In genomic region chr6:25010917-25011625, GRCh38 we compare ENCODE assay signal across 21 cellular contexts.
A peak's percentile ranks its signal among the peaks of the same experiment; 100 is the strongest.
DNase-seq lines count a peak whose midpoint lies in the region; ATAC-seq, FAIRE-seq and TF ChIP-seq lines count a peak whose summit lies in the region.
"Had no signal": no experiment of that assay in that cellular context is flagged by ENCODE, and none has a peak within 500 bp of the region (broad histone marks: within the 10 kb centered on the region; RNA-seq: fewer than 3 reads in every experiment).

No MANE protein-coding gene starts in this region.

- ATAC-seq in PC-3 (peak; percentile 13; the same call in 1 of the 2 replicates), HG03159 (IDR thresholded peaks at IDR 0.05; ENCODE audit: unreplicated experiment) (no peak)
- no peak for ATAC-seq in stimulated activated naive CD8-positive, alpha-beta T cell treated with anti-CD3 and anti-CD28 coated beads, Interleukin-15, Interleukin-2, amounts not matched to agents 100 U/mL and 50 U/mL, for 24 hours
- ATAC-seq: activated CD4-positive, CD25-positive, alpha-beta regulatory T cell treated with anti-CD3 and anti-CD28 coated beads, Interleukin-2, amount 50 U/mL, for 24 hours; activated CD8-positive, alpha-beta memory T cell treated with anti-CD3 and anti-CD28 coated beads, Interleukin-2, amount 10 ng/mL, durations not matched to agents 7 days and 5 days had no signal

- no peaks in the 10 kb centered on the region for H3K9me1 ChIP-seq in endothelial cell of umbilical vein (replicated peaks; ENCODE audit: control insufficient read depth, extremely low read depth, insufficient read depth, low read length)

- H2AFZ ChIP-seq in PC-3 (ENCODE audit: low read length) = no peak overlapping the region
- H2AFZ ChIP-seq in endothelial cell of umbilical vein (ENCODE audit: low read depth, low read length) = no peak overlapping the region

- H3K9ac ChIP-seq in PC-3 (ENCODE audit: low read length) (no peak overlapping the region), endothelial cell of umbilical vein (replicated peaks; ENCODE audit: extremely low read depth, insufficient read depth, low read length) (no peak overlapping the region), skeletal muscle satellite cell (ENCODE audit: low read depth, low read length) (peak overlapping the region; percentile 6)

- peaks cover 46% of the 10 kb centered on the region for H3K4me1 Mint-ChIP-seq in Calu3 (ENCODE audit: low read depth, unreplicated experiment)

- no peaks in the 10 kb centered on the region for H3F3A ChIP-seq in PC-3 (ENCODE audit: low read length, unreplicated experiment)

- H3K27me3 Mint-ChIP-seq in Calu3 (ENCODE audit: unreplicated experiment) = no peaks in the 10 kb centered on the region
- H3K27me3 Mint-ChIP-seq: activated CD8-positive, alpha-beta memory T cell treated with anti-CD3 and anti-CD28 coated beads, Interleukin-2, amount 10 ng/mL, durations not matched to agents 7 days and 5 days had no signal

- no peaks in the 10 kb centered on the region for H3K9me2 ChIP-seq in PC-3 (replicated peaks; ENCODE audit: low read length)

- DNase-seq in ELR (ENCODE audit: low read depth) (peak; percentile 47), PC-3 (peak; percentile 65), endothelial cell of umbilical vein (ENCODE audit: low read depth, low spot score) (peak; percentile 29), Calu3 (no peak)
- DNase-seq in stimulated activated naive CD8-positive, alpha-beta T cell treated with anti-CD3 and anti-CD28 coated beads, Interleukin-15, Interleukin-2, amounts not matched to agents 100 U/mL and 50 U/mL, for 24 hours = no peak
- DNase-seq: activated CD8-positive, alpha-beta memory T cell treated with anti-CD3 and anti-CD28 coated beads, Interleukin-2, amount 10 ng/mL, durations not matched to agents 7 days and 5 days; activated gamma-delta T cell treated with Interleukin-2 at 50 U/mL for 16 hours; dorsolateral prefrontal cortex; hippocampal formation; KBM-7; midbrain; NCI-H1436 treated with DMSO at 0.1 percent for 48 hours; NCI-H345; nucleus accumbens; sigmoid colon; stimulated activated CD4-positive, alpha-beta T cell treated with anti-CD3 and anti-CD28 coated beads, Interleukin-4, amount 100 ng/mL, for 4 hours had no signal

- no peaks in the 10 kb centered on the region for H4K20me1 ChIP-seq in PC-3 (ENCODE audit: low read length)
- H4K20me1 ChIP-seq in endothelial cell of umbilical vein (replicated peaks; ENCODE audit: control insufficient read depth, extremely low read depth, insufficient read depth, low read length) = no peaks in the 10 kb centered on the region

- no peak overlapping the region for H3K27ac ChIP-seq in PC-3 (ENCODE audit: low read length)
- no peak overlapping the region for H3K27ac ChIP-seq in endothelial cell of umbilical vein (ENCODE audit: insufficient read depth, low read depth, low read length)
- H3K27ac ChIP-seq: ascending aorta, dorsolateral prefrontal cortex, esophagus muscularis mucosa, sigmoid colon had no signal

- no peaks in the 10 kb centered on the region for H3K79me2 ChIP-seq in PC-3 (ENCODE audit: low read length)
- no peaks in the 10 kb centered on the region for H3K79me2 ChIP-seq in endothelial cell of umbilical vein (ENCODE audit: control insufficient read depth, insufficient read depth, low read length)

- no peak overlapping the region for H3K4me3 Mint-ChIP-seq in Calu3 (ENCODE audit: low read depth, unreplicated experiment)
- H3K4me3 Mint-ChIP-seq: activated CD8-positive, alpha-beta memory T cell treated with anti-CD3 and anti-CD28 coated beads, Interleukin-2, amount 10 ng/mL, durations not matched to agents 7 days and 5 days had no signal

- H3K36me3 ChIP-seq in PC-3 (ENCODE audit: low read depth, low read length) = no peaks in the 10 kb centered on the region
- no peaks in the 10 kb centered on the region for H3K36me3 ChIP-seq in endothelial cell of umbilical vein (ENCODE audit: control insufficient read depth in 2 of 2, extremely low read depth in 1 of 2, insufficient read depth in 2 of 2, low read length in 2 of 2)
- no peaks in the 10 kb centered on the region for H3K36me3 ChIP-seq in skeletal muscle satellite cell (ENCODE audit: insufficient read depth, low read length)
- H3K36me3 ChIP-seq: ascending aorta, esophagus muscularis mucosa, sigmoid colon had no signal

- intact Hi-C loops in PC-3 (cut with micrococcal nuclease) = no loop called here
- intact Hi-C loops in endothelial cell of umbilical vein (cut with micrococcal nuclease) = loop anchor here (5.0 to 10.0 kb wide), 3 partner anchors 126 to 296 kb away; partner anchors contain the start of gene C6orf62
- intact Hi-C loops in Calu3 (cut with micrococcal nuclease; ENCODE audit: unreplicated experiment) = no loop called here

- no peaks in the 10 kb centered on the region for H3K36me3 Mint-ChIP-seq in Calu3 (ENCODE audit: insufficient read depth, unreplicated experiment)

- no peak for TF ChIP-seq POLR2A in endothelial cell of umbilical vein (IDR thresholded peaks at IDR 0.05; ENCODE audit: low read depth, low read length)

- H3K4me3 ChIP-seq in PC-3 (ENCODE audit: low read length) = no peak overlapping the region
- H3K4me3 ChIP-seq in endothelial cell of umbilical vein (replicated peaks in 1 of 3; ENCODE audit: insufficient read depth in 1 of 3, low read depth in 1 of 3, low read length in 3 of 3) = no peak overlapping the region
- H3K4me3 ChIP-seq in skeletal muscle satellite cell (ENCODE audit: low read length) = peak overlapping the region; percentile 20
- H3K4me3 ChIP-seq: ascending aorta, dorsolateral prefrontal cortex, esophagus muscularis mucosa, sigmoid colon had no signal

- BruUV-seq in PC-3 (replicated peaks; lab: Mats Ljungman, UMichigan) (no TSS peak), endothelial cell of umbilical vein (replicated peaks; lab: Mats Ljungman, UMichigan) (no TSS peak), Calu3 (replicated peaks; lab: Mats Ljungman, UMichigan) (no TSS peak)

- no peak for TF ChIP-seq CTCF in PC-3 (conservative IDR thresholded peaks at IDR 0.05; ENCODE audit: low read depth, low read length)
- TF ChIP-seq CTCF in endothelial cell of umbilical vein (IDR thresholded peaks at IDR 0.05; ENCODE audit: extremely low read depth in 1 of 2, insufficient read depth in 1 of 2, low read depth in 1 of 2, low read length in 2 of 2) = no peak
- no peak for TF ChIP-seq CTCF in Calu3 (IDR thresholded peaks at IDR 0.05; ENCODE audit: unreplicated experiment)

- CTCF ChIA-PET in PC-3 (lab: Charles Lee) = no interaction called here
- CTCF ChIA-PET in endothelial cell of umbilical vein (lab: Charles Lee) = no interaction called here
- CTCF ChIA-PET in Calu3 (lab: Charles Lee) = no interaction called here

- H3K4me2 ChIP-seq in PC-3 (ENCODE audit: low read length) = 0 out of 2 replicates have a peak overlapping the region, but pooled peaks have one; percentile 14
- H3K4me2 ChIP-seq in endothelial cell of umbilical vein (ENCODE audit: insufficient read depth, low read length) = no peak overlapping the region
- H3K4me2 ChIP-seq in skeletal muscle satellite cell (ENCODE audit: low read length) = peak overlapping the region; percentile 53

- H3K4me1 ChIP-seq in PC-3 (ENCODE audit: insufficient read depth, low read length) = peaks cover 38% of the 10 kb centered on the region
- peaks cover 31% of the 10 kb centered on the region for H3K4me1 ChIP-seq in endothelial cell of umbilical vein (ENCODE audit: control insufficient read depth, extremely low read depth, insufficient read depth, low read length)
- H3K4me1 ChIP-seq in skeletal muscle satellite cell (ENCODE audit: control insufficient read depth, insufficient read depth, low read length) = peaks cover 73% of the 10 kb centered on the region

- H3K27ac Mint-ChIP-seq in Calu3 (ENCODE audit: unreplicated experiment) = no peak overlapping the region
- H3K27ac Mint-ChIP-seq: activated CD8-positive, alpha-beta memory T cell treated with anti-CD3 and anti-CD28 coated beads, Interleukin-2, amount 10 ng/mL, durations not matched to agents 7 days and 5 days had no signal

- no peaks in the 10 kb centered on the region for H3K9me3 ChIP-seq in PC-3 (ENCODE audit: low read length)
- no peaks in the 10 kb centered on the region for H3K9me3 ChIP-seq in endothelial cell of umbilical vein (replicated peaks; ENCODE audit: control insufficient read depth, insufficient read depth, low read length)
- no peaks in the 10 kb centered on the region for H3K9me3 ChIP-seq in skeletal muscle satellite cell (replicated peaks; ENCODE audit: low read length)
- H3K9me3 ChIP-seq: ascending aorta, esophagus muscularis mucosa, sigmoid colon had no signal

- H3K27me3 ChIP-seq in PC-3 (ENCODE audit: low read length) (no peaks in the 10 kb centered on the region), endothelial cell of umbilical vein (ENCODE audit: control insufficient read depth in 2 of 2, insufficient read depth in 2 of 2, low read length in 2 of 2) (no peaks in the 10 kb centered on the region), skeletal muscle satellite cell (ENCODE audit: control insufficient read depth, insufficient read depth, low read length) (no peaks in the 10 kb centered on the region)
- H3K27me3 ChIP-seq: ascending aorta, esophagus muscularis mucosa, sigmoid colon had no signal

- POLR2A ChIA-PET in PC-3 (lab: Charles Lee; ENCODE audit: unreplicated experiment) (no interaction called here), endothelial cell of umbilical vein (lab: Charles Lee) (no interaction called here)

- FAIRE-seq in endothelial cell of umbilical vein (lab: Jason Lieb, UNC) = peak; percentile 63

- H3K9me3 Mint-ChIP-seq in Calu3 (ENCODE audit: low read depth, unreplicated experiment) = no peaks in the 10 kb centered on the region

- dilution Hi-C loops in endothelial cell of umbilical vein (cut with MboI; ENCODE audit: extremely low pct_ligation_motif_present, low sequenced_read_pairs) = no loop called here

TF ChIP-seq in endothelial cell of umbilical vein, 7 proteins besides CTCF, POLR2A, EP300 and RAD21:
- TF ChIP-seq MAX (IDR thresholded peaks at IDR 0.05; ENCODE audit: insufficient read depth, insufficient read length) = no peak
- TF ChIP-seq FOS (IDR thresholded peaks at IDR 0.05; ENCODE audit: borderline replicate concordance, insufficient read depth, low read length) = peak; percentile 39

Comparison
In these comparisons a context has a peak if more than half of its experiments do, and no peak if none do; other contexts are left out.
1. DNase-seq: peak in ELR (single experiment), PC-3 (single experiment) and endothelial cell of umbilical vein (single experiment); none in stimulated activated naive CD8-positive, alpha-beta T cell treated with anti-CD3 and anti-CD28 coated beads, Interleukin-15, Interleukin-2, amounts not matched to agents 100 U/mL and 50 U/mL, for 24 hours (single experiment) and Calu3 (single experiment).